In genomic region chr7:4724648-4725013, GRCh38 we compare ENCODE assay signal across 8 cellular contexts. TPM values are rescaled to one million over a fixed set of nuclear protein-coding genes. Genes with fewer than 3 reads are reported as not detected.
A peak's percentile ranks its signal among the peaks of the same experiment; 100 is the strongest.
DNase-seq lines count a peak whose midpoint lies in the region; ATAC-seq, FAIRE-seq and TF ChIP-seq lines count a peak whose summit lies in the region.

No MANE protein-coding gene starts in this region.

- H3K56ac ChIP-seq in IMR-90 (ENCODE audit: extremely low read depth, insufficient read depth, low read length) = peak overlapping the region; percentile 85; the same call in 1 of the 2 replicates

- H3K27ac ChIP-seq in A549 = peak overlapping the region; percentile 80 to 96
- H3K27ac ChIP-seq in IMR-90 (ENCODE audit: insufficient read depth, low read length) = peak overlapping the region; percentile 87
- H3K27ac ChIP-seq in mesenchymal stem cell (ENCODE audit: low read length, poor library complexity, severe bottlenecking) = peak overlapping the region; percentile 97

- peak overlapping the region; percentile 46 to 93 for H4K8ac ChIP-seq in IMR-90 (ENCODE audit: low read depth in 2 of 2, low read length in 2 of 2)
- peak overlapping the region; percentile 93 for H4K8ac ChIP-seq in mesenchymal stem cell (ENCODE audit: low read length)

- no TSS peak for BruUV-seq in IMR-90 (replicated peaks; lab: Mats Ljungman, UMichigan)

- in situ Hi-C loops in IMR-90 (cut with MboI; ENCODE audit: low sequenced_read_pairs) (no loop called here), GM13977 (cut with MboI; ENCODE audit: low pct_unique_long_range_greater_than_20kb, low sequenced_read_pairs, unreplicated experiment) (no loop called here)

- no peak for TF ChIP-seq EP300 in A549 (IDR thresholded peaks at IDR 0.05)

- H3K36me3 ChIP-seq in IMR-90 (ENCODE audit: control insufficient read depth, insufficient read depth, low read length) = peaks cover 29% of the 10 kb centered on the region
- H3K36me3 ChIP-seq in mesenchymal stem cell (ENCODE audit: control insufficient read depth in 1 of 2, insufficient read depth in 2 of 2, low read depth in 1 of 2, low read length in 2 of 2) = peaks cover 12 to 41% of the 10 kb centered on the region in 2 experiments

- dilution Hi-C loops in IMR-90 (cut with HindIII; ENCODE audit: low sequenced_read_pairs, unreplicated experiment) = no loop called here

- H3K14ac ChIP-seq in IMR-90 (replicated peaks; ENCODE audit: low read depth, low read length) (peak overlapping the region; percentile 83), mesenchymal stem cell (ENCODE audit: low read length in 2 of 2) (peak overlapping the region in 1 of 2 experiments; percentile 84)

- TF ChIP-seq POLR2A in A549 (IDR thresholded peaks at IDR 0.05; ENCODE audit: low read length) (no peak), IMR-90 (IDR thresholded peaks at IDR 0.05; ENCODE audit: low read depth, low read length) (no peak)

- peaks cover 15% of the 10 kb centered on the region for H3K36me3 Mint-ChIP-seq in central memory CD8-positive, alpha-beta T cell (ENCODE audit: insufficient read depth)

- H3K27me3 ChIP-seq in IMR-90 (ENCODE audit: control insufficient read depth, insufficient read depth, low read length) = no peaks in the 10 kb centered on the region
- H3K27me3 ChIP-seq in mesenchymal stem cell (ENCODE audit: control insufficient read depth in 1 of 2, insufficient read depth in 1 of 2, low read length in 2 of 2) = no peaks in the 10 kb centered on the region

- H3K4me3 ChIP-seq in A549 = peak overlapping the region; percentile 43
- H3K4me3 ChIP-seq in IMR-90 (ENCODE audit: insufficient read depth, low read depth, low read length) = peak overlapping the region; percentile 53
- peak overlapping the region; percentile 43 to 82 for H3K4me3 ChIP-seq in mesenchymal stem cell (ENCODE audit: insufficient read depth in 1 of 2, low read depth in 1 of 2, low read length in 2 of 2)

- FAIRE-seq in A549 (lab: Jason Lieb, UNC) = no peak

- H3K4me1 Mint-ChIP-seq in central memory CD8-positive, alpha-beta T cell = peaks cover 42% of the 10 kb centered on the region

- POLR2A ChIA-PET in A549 (lab: Yijun Ruan, JAX) (interaction anchor here (0.8 to 2.6 kb wide), 5 partner anchors 9 to 83 kb away, joined by 3 to 15 read pairs (median 3); no protein-coding TSS in a partner anchor), IMR-90 (lab: Charles Lee; ENCODE audit: unreplicated experiment) (interaction anchor here (0.6 kb wide), 1 partner anchor 910 kb away, joined by 3 read pairs; no protein-coding TSS in a partner anchor)

- no peaks in the 10 kb centered on the region for H3K27me3 Mint-ChIP-seq in central memory CD8-positive, alpha-beta T cell

- peak overlapping the region; percentile 99 for H2AK9ac ChIP-seq in IMR-90 (replicated peaks; ENCODE audit: low read depth, low read length, poor library complexity)

- H3K4me1 ChIP-seq in A549 (peaks cover 19% of the 10 kb centered on the region), IMR-90 (ENCODE audit: control insufficient read depth, insufficient read depth, low read length) (peaks cover 12% of the 10 kb centered on the region), mesenchymal stem cell (ENCODE audit: control insufficient read depth, insufficient read depth, low read depth, low read length) (peaks cover 47% of the 10 kb centered on the region)

- H3K4me2 ChIP-seq in A549 (peak overlapping the region; percentile 98), IMR-90 (ENCODE audit: low read depth, low read length) (peak overlapping the region; percentile 88), mesenchymal stem cell (ENCODE audit: low read length, poor library complexity, severe bottlenecking) (peak overlapping the region; percentile 67)

- peaks cover 11 to 89% of the 10 kb centered on the region in 2 experiments; a peak in 3 of 4 replicates for H3K79me1 ChIP-seq in IMR-90 (ENCODE audit: low read depth in 1 of 2, low read length in 2 of 2)
- peaks cover 28% of the 10 kb centered on the region for H3K79me1 ChIP-seq in mesenchymal stem cell (replicated peaks; ENCODE audit: low read length, poor library complexity, severe bottlenecking)

- H3K9ac ChIP-seq in IMR-90 (ENCODE audit: low read depth, low read length) (peak overlapping the region; percentile 67), mesenchymal stem cell (ENCODE audit: low read length) (peak overlapping the region; percentile 95)

- peak; percentile 24 to 52 for DNase-seq in A549 (ENCODE audit: low read depth in 1 of 2, low spot score in 1 of 2)
- peak; percentile 47 for DNase-seq in IMR-90
- no peak for DNase-seq in central memory CD8-positive, alpha-beta T cell (ENCODE audit: low spot score in 2 of 2)
- DNase-seq in mesenchymal stem cell = peak; percentile 49
- no peak for DNase-seq in GM13977 (ENCODE audit: low spot score)
- no peak for DNase-seq in amniotic stem cell (lab: John Stamatoyannopoulos, UW)

- H3K18ac ChIP-seq in IMR-90 (ENCODE audit: low read depth, low read length) (peak overlapping the region; percentile 57), mesenchymal stem cell (ENCODE audit: low read depth in 1 of 2, low read length in 2 of 2) (peak overlapping the region; percentile 78 to 99)

- peaks cover 9% of the 10 kb centered on the region; the same call in 1 of the 2 replicates for H3K9me1 ChIP-seq in IMR-90 (ENCODE audit: insufficient read depth, low read length)

- peak overlapping the region; percentile 81 for H2BK120ac ChIP-seq in IMR-90 (ENCODE audit: low read depth, low read length)
- peak overlapping the region; percentile 86 for H2BK120ac ChIP-seq in mesenchymal stem cell (ENCODE audit: low read depth, low read length)

- H3K4me3 Mint-ChIP-seq in central memory CD8-positive, alpha-beta T cell = peak overlapping the region; percentile 76

- 15% methylated on average over 6 of the region's 6 CpGs for WGBS in A549 (ENCODE audit: missing lambda C conversion rate)
- no CpG with 5 or more reads among the region's 6 CpGs for WGBS in IMR-90 (ENCODE audit: extremely low coverage in 2 of 2, insufficient read length in 1 of 2), 2 experiments
- 42% methylated on average over 6 of the region's 6 CpGs for WGBS in mesenchymal stem cell

- H2AK5ac ChIP-seq in IMR-90 (ENCODE audit: low read depth, low read length) (peak overlapping the region; percentile 92), mesenchymal stem cell (ENCODE audit: low read length, severe bottlenecking) (peak overlapping the region; percentile 69)

- intact Hi-C loops in IMR-90 (cut with micrococcal nuclease) = loop anchor here (1.0 kb wide), 2 partner anchors 9 to 51 kb away; partner anchors contain the start of gene AP5Z1

- H4K91ac ChIP-seq in IMR-90 (ENCODE audit: insufficient read depth, low read depth, low read length) (peak overlapping the region; percentile 94), mesenchymal stem cell (ENCODE audit: low read length) (peak overlapping the region; percentile 98)

- TF ChIP-seq RAD21 in A549 (conservative IDR thresholded peaks at IDR 0.05 in 1 of 2, IDR thresholded peaks at IDR 0.05 in 1 of 2) (0 out of 5 replicates have a peak, but pooled peaks of 1 of the 2 experiments have one; percentile 6), IMR-90 (IDR thresholded peaks at IDR 0.05; ENCODE audit: low read length) (0 out of 2 replicates have a peak, but pooled peaks have one; percentile 3)

- H3K9me3 Mint-ChIP-seq in central memory CD8-positive, alpha-beta T cell = no peaks in the 10 kb centered on the region

- H3K23ac ChIP-seq in IMR-90 (ENCODE audit: low read depth, low read length) (peak overlapping the region; percentile 92), mesenchymal stem cell (ENCODE audit: low read length in 2 of 2) (peak overlapping the region in 1 of 2 experiments; percentile 98)

- H2BK15ac ChIP-seq in IMR-90 (ENCODE audit: low read depth, low read length) = peak overlapping the region; percentile 45; the same call in 1 of the 3 replicates
- peak overlapping the region; percentile 83 for H2BK15ac ChIP-seq in mesenchymal stem cell (ENCODE audit: low read depth, poor library complexity, severe bottlenecking)

- H3K4ac ChIP-seq in IMR-90 (ENCODE audit: low read depth, low read length) = peak overlapping the region; percentile 92
- H3K4ac ChIP-seq in mesenchymal stem cell (ENCODE audit: low read depth in 1 of 2, low read length in 2 of 2) = peak overlapping the region; percentile 75 to 85

- ATAC-seq in A549 = peak; percentile 64 to 67
- ATAC-seq in GM18873 (IDR thresholded peaks at IDR 0.05; ENCODE audit: low FRiP score, unreplicated experiment) = peak; percentile 17
- peak; percentile 19 for ATAC-seq in IMR-90 (ENCODE audit: low read depth)
- ATAC-seq in central memory CD8-positive, alpha-beta T cell (replicated peaks; ENCODE audit: extremely low read depth, poor library complexity, severe bottlenecking) = peak; percentile 9
- ATAC-seq in HG03097 (IDR thresholded peaks at IDR 0.05; ENCODE audit: low FRiP score, unreplicated experiment) = no peak

- H2BK12ac ChIP-seq in mesenchymal stem cell (ENCODE audit: low read length in 2 of 2) = peak overlapping the region; percentile 91 to 97

- H4K5ac ChIP-seq in IMR-90 (ENCODE audit: low read depth, low read length) = peak overlapping the region; percentile 81

- H4K20me1 ChIP-seq in IMR-90 (ENCODE audit: insufficient read depth, low read length) = peaks cover 52% of the 10 kb centered on the region

- peak overlapping the region; percentile 72 for H3K27ac Mint-ChIP-seq in central memory CD8-positive, alpha-beta T cell (ENCODE audit: low read depth)

- peak overlapping the region; percentile 74 for H2BK5ac ChIP-seq in IMR-90 (ENCODE audit: low read depth, low read length, poor library complexity, severe bottlenecking)
- H2BK5ac ChIP-seq in mesenchymal stem cell (ENCODE audit: low read depth, low read length, poor library complexity, severe bottlenecking) = peak overlapping the region; percentile 63

- H3K9me3 ChIP-seq in A549 = no peaks in the 10 kb centered on the region
- no peaks in the 10 kb centered on the region for H3K9me3 ChIP-seq in IMR-90 (ENCODE audit: control insufficient read depth, insufficient read depth, low read length)
- H3K9me3 ChIP-seq in mesenchymal stem cell (ENCODE audit: control insufficient read depth, low read length) = no peaks in the 10 kb centered on the region

- TF ChIP-seq CTCF in A549 (IDR thresholded peaks at IDR 0.05) = no peak
- no peak for TF ChIP-seq CTCF in IMR-90 (conservative IDR thresholded peaks at IDR 0.05; ENCODE audit: low read depth, low read length)
- no peak for TF ChIP-seq CTCF in GM13977 (IDR thresholded peaks at IDR 0.05; ENCODE audit: extremely low read depth, insufficient read depth, missing control alignments)

- 0 out of 2 replicates have a peak overlapping the region, but pooled peaks have one; percentile 36 for H2BK20ac ChIP-seq in IMR-90 (ENCODE audit: low read depth, low read length)

- H2AFZ ChIP-seq in IMR-90 (replicated peaks; ENCODE audit: low read length, poor library complexity) = peak overlapping the region; percentile 91
- no peak overlapping the region for H2AFZ ChIP-seq in mesenchymal stem cell (ENCODE audit: low read depth, low read length)

- CTCF ChIA-PET in A549 (lab: Yijun Ruan, JAX) = interaction anchor here (0.9 to 6.1 kb wide), 16 partner anchors 9 to 1860 kb away, joined by 3 to 32 read pairs (median 4); partner anchors contain the start of gene AP5Z1
- CTCF ChIA-PET in IMR-90 (lab: Yijun Ruan, JAX) = interaction anchor here (0.6 to 1.0 kb wide), 3 partner anchors 9 to 32 kb away, joined by 3 to 4 read pairs (median 4); no protein-coding TSS in a partner anchor

RNA-seq across cellular contexts. Expression of gene FOXK1, which starts 42.5 kb away (rescaled TPM):
- polyA plus RNA-seq in A549 (2011; rRNA removed) (6.8 and 8.3 TPM in 2 replicates), A549 (2017; fragmentation: RNase III; extraction: RNeasy Plus Mini Kit Qiagen cat#74134 plus additional on column Dnase treatment) (9.8 to 10.9 TPM (median 10.2 TPM) in 3 replicates), IMR-90 (2012; rRNA removed) (8.8 TPM in 2 replicates)
- 7.4 and 10.0 TPM in 2 replicates for polyA plus RNA-seq in A549 (2012; cell fraction: cytosol; rRNA removed)
- polyA plus RNA-seq in A549 (2012; cell fraction: nucleus; rRNA removed) = 27.5 and 29.2 TPM in 2 replicates
- 15.7 and 19.4 TPM in 2 replicates for polyA minus RNA-seq in A549 (2011; rRNA and poly(A)+ RNA removed)
- 4.3 and 5.0 TPM in 2 replicates for total RNA-seq in IMR-90 (2012; rRNA removed)
- 6.7 and 6.8 TPM in 2 replicates for polyA plus RNA-seq in IMR-90 (2012; cell fraction: cytosol; rRNA removed)
- 18.7 and 30.1 TPM in 2 replicates for polyA plus RNA-seq in IMR-90 (2012; cell fraction: nucleus; rRNA removed; ENCODE audit: low replicate concordance)
- 12.9 TPM for polyA plus RNA-seq in mesenchymal stem cell (2013, experiment 1 of 2)
- polyA plus RNA-seq in mesenchymal stem cell (2013, experiment 2 of 2) = 12.3 TPM

RNA-seq across cellular contexts. Expression of gene AP5Z1, which starts 50.8 kb away (rescaled TPM):
- polyA plus RNA-seq in A549 (2011; rRNA removed) (6.8 and 7.1 TPM in 2 replicates), A549 (2017; fragmentation: RNase III; extraction: RNeasy Plus Mini Kit Qiagen cat#74134 plus additional on column Dnase treatment) (17.6 to 22.7 TPM (median 21.8 TPM) in 3 replicates), IMR-90 (2012; rRNA removed) (38.7 and 46.1 TPM in 2 replicates)
- polyA plus RNA-seq in A549 (2012; cell fraction: cytosol; rRNA removed) = 16.4 and 24.3 TPM in 2 replicates
- polyA plus RNA-seq in A549 (2012; cell fraction: nucleus; rRNA removed) = 118 and 171 TPM in 2 replicates
- polyA minus RNA-seq in A549 (2011; rRNA and poly(A)+ RNA removed) = 4.6 and 6.7 TPM in 2 replicates
- 9.2 and 9.7 TPM in 2 replicates for total RNA-seq in IMR-90 (2012; rRNA removed)
- polyA plus RNA-seq in IMR-90 (2012; cell fraction: cytosol; rRNA removed) = 18.8 and 31.7 TPM in 2 replicates
- polyA plus RNA-seq in IMR-90 (2012; cell fraction: nucleus; rRNA removed; ENCODE audit: low replicate concordance) = 152 and 486 TPM in 2 replicates
- polyA plus RNA-seq in mesenchymal stem cell (2013, experiment 1 of 2) = 30.2 TPM
- polyA plus RNA-seq in mesenchymal stem cell (2013, experiment 2 of 2) = 30.0 TPM

Comparison
In these comparisons a context has a peak if more than half of its experiments do, and no peak if none do; other contexts are left out.
1. DNase-seq: peak in A549 (2 of 2), IMR-90 (single experiment) and mesenchymal stem cell (single experiment); none in central memory CD8-positive, alpha-beta T cell (0 of 2), GM13977 (single experiment) and amniotic stem cell (single experiment).
2. Peak in every context shown above with its lines, with median percentiles within 50 percentile points of each other: H3K27ac ChIP-seq, H3K4me2 ChIP-seq and H3K4me3 ChIP-seq.